Comparison of ENCODE assay signal across 25 cellular contexts in genomic region chr1:77820121-77820520, GRCh38.
"Had no signal": no experiment of that assay in that cellular context is flagged by ENCODE, and none has a peak within 500 bp of the region (broad histone marks: within the 10 kb centered on the region; RNA-seq: fewer than 3 reads in every experiment).

No MANE protein-coding gene starts in this region.

- H3K9ac ChIP-seq: neural progenitor cell had no signal

- H3K9me3 ChIP-seq: pancreas, psoas muscle, right lobe of liver, sigmoid colon, stomach, thoracic aorta, thyroid gland, tibial nerve, upper lobe of left lung, vagina had no signal

- H3K27me3 ChIP-seq: neural progenitor cell, pancreas, right lobe of liver, sigmoid colon, stomach, thyroid gland, tibial nerve, upper lobe of left lung, vagina had no signal

- H3K27ac Mint-ChIP-seq: natural killer cell treated with Interleukin-12 subunit alpha and Interleukin-12 subunit beta and Interleukin-15 and Interleukin-18, amount 100 ng/mL, for 72 hours; neural progenitor cell; stimulated activated effector memory CD8-positive, alpha-beta T cell treated with anti-CD3 and anti-CD28 coated beads, Interleukin-12 subunit alpha, Interleukin-12 subunit beta, amount 100 ng/mL, for 72 hours; stimulated activated naive B cell treated with anti-CD40 and anti-IgM and Interleukin-4, amounts not matched to agents 10 μg/mL and 1 μg/mL and 100 μg/mL, for 72 hours; stimulated activated naive CD8-positive, alpha-beta T cell treated with anti-CD3 and anti-CD28 coated beads, Interleukin-15, Interleukin-2, amounts not matched to agents 100 ng/mL and 50 ng/mL, for 24 hours had no signal

- H2AFZ ChIP-seq: neural progenitor cell had no signal

- DNase-seq: naive thymus-derived CD8-positive, alpha-beta T cell; occipital lobe; pancreas; psoas muscle; right cardiac atrium; right lobe of liver; sigmoid colon; small intestine; stimulated activated CD4-positive, alpha-beta T cell treated with anti-CD3 and anti-CD28 coated beads, Interleukin-15, amount 100 ng/mL, for 24 hours; stimulated activated CD4-positive, alpha-beta T cell treated with anti-CD3 and anti-CD28 coated beads, Interleukin-2, amount 100 ng/mL, for 24 hours; stimulated activated CD4-positive, alpha-beta T cell treated with anti-CD3 and anti-CD28 coated beads, Interleukin-2, amount 100 ng/mL, for 48 hours; stimulated activated CD4-positive, alpha-beta T cell treated with anti-CD3 and anti-CD28 coated beads, Interleukin-4, amount 100 ng/mL, for 24 hours; stimulated activated naive B cell treated with anti-CD40 and anti-IgM and Interleukin-4, amounts not matched to agents 10 μg/mL and 1 μg/mL and 100 μg/mL, for 72 hours; stimulated activated naive CD4-positive, alpha-beta T cell treated with Interleukin-2 at 50 U/mL for 16 hours; stomach; thyroid gland; trophoblast cell; upper lobe of left lung had no signal

- H3K4me3 ChIP-seq: neural progenitor cell, pancreas, psoas muscle, right lobe of liver, sigmoid colon, stomach, thoracic aorta, thyroid gland, tibial nerve, upper lobe of left lung, vagina had no signal

- H3K27me3 Mint-ChIP-seq: naive thymus-derived CD8-positive, alpha-beta T cell; natural killer cell treated with Interleukin-12 subunit alpha and Interleukin-12 subunit beta and Interleukin-15 and Interleukin-18, amount 100 ng/mL, for 72 hours; stimulated activated naive B cell treated with anti-CD40 and anti-IgM and Interleukin-4, amounts not matched to agents 10 μg/mL and 1 μg/mL and 100 μg/mL, for 72 hours; stimulated activated naive CD8-positive, alpha-beta T cell treated with anti-CD3 and anti-CD28 coated beads, Interleukin-15, Interleukin-2, amounts not matched to agents 100 ng/mL and 50 ng/mL, for 24 hours had no signal

- H3K4me3 Mint-ChIP-seq: naive thymus-derived CD8-positive, alpha-beta T cell; natural killer cell treated with Interleukin-12 subunit alpha and Interleukin-12 subunit beta and Interleukin-15 and Interleukin-18, amount 100 ng/mL, for 72 hours; neural progenitor cell; stimulated activated effector memory CD8-positive, alpha-beta T cell treated with anti-CD3 and anti-CD28 coated beads, Interleukin-12 subunit alpha, Interleukin-12 subunit beta, amount 100 ng/mL, for 72 hours; stimulated activated naive B cell treated with anti-CD40 and anti-IgM and Interleukin-4, amounts not matched to agents 10 μg/mL and 1 μg/mL and 100 μg/mL, for 72 hours; stimulated activated naive CD8-positive, alpha-beta T cell treated with anti-CD3 and anti-CD28 coated beads, Interleukin-15, Interleukin-2, amounts not matched to agents 100 ng/mL and 50 ng/mL, for 24 hours had no signal

- H3K4me2 ChIP-seq: neural progenitor cell had no signal

- H3K9me3 Mint-ChIP-seq: naive thymus-derived CD8-positive, alpha-beta T cell; natural killer cell treated with Interleukin-12 subunit alpha and Interleukin-12 subunit beta and Interleukin-15 and Interleukin-18, amount 100 ng/mL, for 72 hours; neural progenitor cell; stimulated activated effector memory CD8-positive, alpha-beta T cell treated with anti-CD3 and anti-CD28 coated beads, Interleukin-12 subunit alpha, Interleukin-12 subunit beta, amount 100 ng/mL, for 72 hours; stimulated activated naive B cell treated with anti-CD40 and anti-IgM and Interleukin-4, amounts not matched to agents 10 μg/mL and 1 μg/mL and 100 μg/mL, for 72 hours; stimulated activated naive CD8-positive, alpha-beta T cell treated with anti-CD3 and anti-CD28 coated beads, Interleukin-15, Interleukin-2, amounts not matched to agents 100 ng/mL and 50 ng/mL, for 24 hours had no signal

- H3K4me1 Mint-ChIP-seq: stimulated activated effector memory CD8-positive, alpha-beta T cell treated with anti-CD3 and anti-CD28 coated beads, Interleukin-12 subunit alpha, Interleukin-12 subunit beta, amount 100 ng/mL, for 72 hours had no signal

- H3K27ac ChIP-seq: neural progenitor cell, pancreas, psoas muscle, right lobe of liver, sigmoid colon, stomach, thoracic aorta, thyroid gland, tibial nerve, upper lobe of left lung, vagina had no signal

- H3K4me1 ChIP-seq: neural progenitor cell, right lobe of liver, vagina had no signal
